8 cellular contexts compared by ENCODE assay signal in the genomic region with DNA sequence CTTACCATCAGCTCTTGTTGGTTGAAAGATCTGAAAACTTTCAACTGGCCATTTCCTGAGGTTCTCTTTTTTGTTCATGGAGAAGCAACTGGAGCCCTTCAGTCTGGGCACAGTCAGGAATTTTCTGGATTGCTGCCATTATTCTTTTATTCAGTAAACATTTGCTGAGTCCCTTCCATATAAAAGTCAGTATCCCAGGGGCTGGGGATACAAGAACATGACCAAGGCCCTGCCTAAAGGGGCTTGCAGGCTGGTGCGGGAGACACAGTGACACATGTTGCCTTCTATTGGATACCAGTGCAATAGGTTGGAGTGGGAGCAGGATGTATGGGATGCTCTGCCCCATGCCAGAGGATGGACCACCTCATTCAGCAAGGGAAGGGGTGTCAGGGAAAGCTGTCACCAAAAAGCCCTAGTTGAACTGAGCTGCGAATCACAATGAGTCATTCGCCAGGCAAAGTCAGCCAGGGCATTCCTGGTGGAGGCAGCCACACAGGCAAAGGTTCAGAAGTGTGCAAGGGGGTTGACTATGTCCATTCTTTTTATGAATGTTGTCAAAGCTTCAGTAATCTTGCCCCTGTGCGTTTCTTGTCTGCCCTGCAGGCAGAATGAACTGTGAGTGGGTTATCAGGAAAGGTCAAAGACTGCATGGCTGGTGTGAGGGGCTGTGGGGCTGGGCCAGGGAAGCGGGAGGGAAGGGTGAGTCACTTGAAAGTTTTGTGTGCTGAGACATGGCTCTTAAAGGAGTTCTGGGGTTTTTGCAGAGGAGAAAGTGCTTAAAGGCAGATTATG.
DNase-seq lines count a peak whose midpoint lies in the region; ATAC-seq and TF ChIP-seq lines count a peak whose summit lies in the region.

No MANE protein-coding gene starts in this region.

- POLR2A ChIA-PET in BJ (lab: Charles Lee) = no interaction called here

- no peaks in the 10 kb centered on the region for H3F3A ChIP-seq in Loucy (ENCODE audit: low read depth)

- H3K4me3 ChIP-seq in BJ (ENCODE audit: low read depth, low read length) = no peak overlapping the region
- no peak overlapping the region for H3K4me3 ChIP-seq in Loucy (ENCODE audit: low read length, poor library complexity, severe bottlenecking)
- H3K4me3 ChIP-seq in choroid plexus epithelial cell (ENCODE audit: low read depth, low read length) = no peak overlapping the region
- H3K4me3 ChIP-seq in mesodermal cell (ENCODE audit: extremely low read depth, insufficient read depth, low read length, poor library complexity, severe bottlenecking) = no peak overlapping the region

- WGBS in mesodermal cell (ENCODE audit: insufficient coverage in 2 of 2), 2 experiments = 31 to 46% methylated on average over 4 to 5 of the region's 5 CpGs

- H2AFZ ChIP-seq in Loucy (ENCODE audit: low read length) = no peak overlapping the region

- peak; percentile 50 for DNase-seq in BJ (ENCODE audit: low read depth)
- peak; percentile 72 for DNase-seq in choroid plexus epithelial cell (ENCODE audit: low read depth)
- no peak for DNase-seq in NAMALWA (ENCODE audit: low spot score)
- DNase-seq in iPS-NIHi11 (ENCODE audit: low spot score) = no peak

- CTCF ChIA-PET in BJ (lab: Yijun Ruan, JAX) = interaction anchor here (0.7 to 1.1 kb wide), 3 partner anchors 8 to 414 kb away, joined by 3 to 4 read pairs (median 3); a partner anchor contains a TSS

- H3K27me3 ChIP-seq in BJ (ENCODE audit: control insufficient read depth, insufficient read depth, low read length) (no peaks in the 10 kb centered on the region), Loucy (ENCODE audit: insufficient read depth, low read length, poor library complexity, severe bottlenecking) (no peaks in the 10 kb centered on the region)

- no peak overlapping the region for H3K4me2 ChIP-seq in Loucy (ENCODE audit: low read depth, low read length, poor library complexity, severe bottlenecking)

- H3K9me2 ChIP-seq in Loucy (replicated peaks; ENCODE audit: low read depth, low read length) = no peaks in the 10 kb centered on the region

- no peak for ATAC-seq in GM21526 (IDR thresholded peaks at IDR 0.05; ENCODE audit: low FRiP score, unreplicated experiment)
- ATAC-seq in HG03097 (IDR thresholded peaks at IDR 0.05; ENCODE audit: low FRiP score, unreplicated experiment) = no peak

- peaks cover 17% of the 10 kb centered on the region for H3K4me1 ChIP-seq in Loucy (ENCODE audit: insufficient read depth, low read length, poor library complexity, severe bottlenecking)
- H3K4me1 ChIP-seq in mesodermal cell (ENCODE audit: control insufficient read depth, insufficient read depth, low read length, poor library complexity, severe bottlenecking) = peaks cover 26% of the 10 kb centered on the region

- H3K36me3 ChIP-seq in BJ (ENCODE audit: control insufficient read depth, insufficient read depth, low read length) = no peaks in the 10 kb centered on the region
- peaks cover 14% of the 10 kb centered on the region; the same call in 1 of the 2 replicates for H3K36me3 ChIP-seq in Loucy (ENCODE audit: insufficient read depth, low read length)
- H3K36me3 ChIP-seq in mesodermal cell (ENCODE audit: control insufficient read depth, insufficient read depth, low read length) = no peaks in the 10 kb centered on the region

- H3K9me3 ChIP-seq in Loucy (ENCODE audit: insufficient read depth, low read depth, low read length) (peaks cover 11% of the 10 kb centered on the region; the same call in 1 of the 2 replicates), mesodermal cell (ENCODE audit: control insufficient read depth, low read length) (peaks cover 12% of the 10 kb centered on the region)

- no peaks in the 10 kb centered on the region for H4K20me1 ChIP-seq in Loucy (ENCODE audit: insufficient read depth, low read length, poor library complexity, severe bottlenecking)

- peak overlapping the region; percentile 82 for H3K27ac ChIP-seq in mesodermal cell (ENCODE audit: low read depth, low read length, severe bottlenecking)

- no peaks in the 10 kb centered on the region for H3K79me2 ChIP-seq in Loucy (ENCODE audit: insufficient read depth, low read length)

- TF ChIP-seq CTCF in BJ (IDR thresholded peaks at IDR 0.05; ENCODE audit: insufficient read depth, low read depth, low read length) (no peak), Loucy (conservative IDR thresholded peaks at IDR 0.05; ENCODE audit: low read length) (no peak), choroid plexus epithelial cell (conservative IDR thresholded peaks at IDR 0.05; ENCODE audit: low read depth, low read length) (no peak)

- H3K9ac ChIP-seq in Loucy (ENCODE audit: low read depth, low read length, poor library complexity, severe bottlenecking) = peak overlapping the region; percentile 6

Comparison
In these comparisons a context has a peak if more than half of its experiments do, and no peak if none do; other contexts are left out.
1. DNase-seq: peak in BJ (single experiment) and choroid plexus epithelial cell (single experiment); none in NAMALWA (single experiment) and iPS-NIHi11 (single experiment).